27 cellular contexts compared by ENCODE assay signal in the genomic region with DNA sequence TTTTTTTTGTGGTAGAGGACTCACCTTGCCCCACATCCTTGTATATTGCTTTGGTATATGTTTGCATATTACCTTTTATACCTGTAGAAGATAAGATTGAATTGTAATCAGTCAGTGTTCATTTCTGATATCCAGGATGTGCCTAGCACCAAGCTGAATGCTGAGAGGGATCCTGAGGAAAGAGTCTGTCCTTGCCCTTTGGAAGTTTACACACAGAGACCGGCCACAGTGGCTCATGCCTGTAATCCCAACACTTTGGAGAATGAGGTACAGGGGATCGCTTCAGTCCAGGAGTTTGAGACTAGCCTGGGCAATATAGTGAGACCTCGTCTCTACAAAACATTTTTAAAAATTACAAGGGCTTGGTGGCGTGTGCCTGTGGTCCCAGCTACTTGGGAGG. TPM values are rescaled to one million over a fixed set of nuclear protein-coding genes. Genes with fewer than 3 reads are reported as not detected.
"Had no signal": no experiment of that assay in that cellular context is flagged by ENCODE, and none has a peak within 500 bp of the region (broad histone marks: within the 10 kb centered on the region; RNA-seq: fewer than 3 reads in every experiment).

No MANE protein-coding gene starts in this region.

- H3K27me3 ChIP-seq: body of pancreas, cardiac muscle cell, spleen, thyroid gland had no signal

- H3K9me3 ChIP-seq: body of pancreas, left ventricle myocardium inferior, spleen, thyroid gland had no signal

- H3K27ac ChIP-seq: cardiac muscle cell, left ventricle myocardium inferior, thyroid gland had no signal

- H3K4me3 ChIP-seq: body of pancreas, cardiac muscle cell, left ventricle myocardium inferior, spleen, thyroid gland had no signal

- H3K27ac Mint-ChIP-seq: activated B cell treated with CpG ODN at 0.5 μM for 24 hours; activated CD4-positive, alpha-beta memory T cell treated with anti-CD3 and anti-CD28 coated beads for 36 hours; activated naive CD4-positive, alpha-beta T cell treated with anti-CD3 and anti-CD28 coated beads, Interleukin-2, amount 10 ng/mL, durations not matched to agents 7 days and 5 days; dendritic cell treated with granulocyte-macrophage colony-stimulating factor and Interleukin-4, amounts not matched to agents 40 ng/mL and 50 ng/mL, for 4 days had no signal

- H3K36me3 ChIP-seq: thyroid gland had no signal

- ATAC-seq: body of pancreas had no signal

- DNase-seq: activated B cell treated with CpG ODN at 0.5 μM for 24 hours; activated CD4-positive, alpha-beta memory T cell treated with anti-CD3 and anti-CD28 coated beads for 36 hours; activated CD4-positive, alpha-beta T cell treated with anti-CD3 and anti-CD28 coated beads for 4 hours; activated effector memory CD4-positive, alpha-beta T cell treated with anti-CD3 and anti-CD28 coated beads, Interleukin-2, amount 50 U/mL, for 16 hours; activated naive CD4-positive, alpha-beta T cell treated with anti-CD3 and anti-CD28 coated beads, Interleukin-2, amount 10 ng/mL, durations not matched to agents 7 days and 5 days; anterior cingulate cortex; body of pancreas; effector CD4-positive, alpha-beta T cell; foreskin melanocyte; glutamatergic neuron; hippocampal formation; kidney glomerular epithelial cell; left ventricle myocardium inferior; mammary epithelial cell; occipital lobe; posterior cingulate gyrus; retina; spleen; stimulated activated CD4-positive, alpha-beta T cell treated with anti-CD3 and anti-CD28 coated beads, Interleukin-4, amount 100 ng/mL, for 1 hour; stimulated activated naive CD4-positive, alpha-beta T cell treated with Interleukin-2 at 50 U/mL for 16 hours; T-helper 1 cell; T-helper 9 cell; thyroid gland had no signal

- H3K27me3 Mint-ChIP-seq: activated B cell treated with CpG ODN at 0.5 μM for 24 hours; activated CD4-positive, alpha-beta memory T cell treated with anti-CD3 and anti-CD28 coated beads for 36 hours; dendritic cell treated with granulocyte-macrophage colony-stimulating factor and Interleukin-4, amounts not matched to agents 40 ng/mL and 50 ng/mL, for 4 days had no signal

- H3K9me3 Mint-ChIP-seq: activated B cell treated with CpG ODN at 0.5 μM for 24 hours; activated CD4-positive, alpha-beta memory T cell treated with anti-CD3 and anti-CD28 coated beads for 36 hours; activated naive CD4-positive, alpha-beta T cell treated with anti-CD3 and anti-CD28 coated beads, Interleukin-2, amount 10 ng/mL, durations not matched to agents 7 days and 5 days; dendritic cell treated with granulocyte-macrophage colony-stimulating factor and Interleukin-4, amounts not matched to agents 40 ng/mL and 50 ng/mL, for 4 days; neural crest cell had no signal

- H3K4me3 Mint-ChIP-seq: activated B cell treated with CpG ODN at 0.5 μM for 24 hours; activated CD4-positive, alpha-beta memory T cell treated with anti-CD3 and anti-CD28 coated beads for 36 hours; activated naive CD4-positive, alpha-beta T cell treated with anti-CD3 and anti-CD28 coated beads, Interleukin-2, amount 10 ng/mL, durations not matched to agents 7 days and 5 days; dendritic cell treated with granulocyte-macrophage colony-stimulating factor and Interleukin-4, amounts not matched to agents 40 ng/mL and 50 ng/mL, for 4 days; mesothelial cell of epicardium; neural crest cell had no signal

RNA-seq across cellular contexts. Expression of a gene that starts 52.6 kb away (rescaled TPM):
- total RNA-seq: activated B cell treated with CpG ODN at 0.5 μM for 24 hours; activated CD4-positive, alpha-beta memory T cell treated with anti-CD3 and anti-CD28 coated beads for 36 hours; mesothelial cell of epicardium had no signal
- polyA plus RNA-seq: cardiac muscle cell, mammary epithelial cell had no signal
